Comparison of ENCODE assay signal across 8 cellular contexts in genomic region chr1:7940745-7941436, GRCh38. TPM values are rescaled to one million over a fixed set of nuclear protein-coding genes. Genes with fewer than 3 reads are reported as not detected.
A peak's percentile ranks its signal among the peaks of the same experiment; 100 is the strongest.
DNase-seq lines count a peak whose midpoint lies in the region; ATAC-seq and TF ChIP-seq lines count a peak whose summit lies in the region.

Gene TNFRSF9 (minus strand): TSS chr1:7940839. CDS start chr1:7939994, 845 bp downstream.

- H3K9me3 ChIP-seq in neural progenitor cell (ENCODE audit: low read depth) = no peaks in the 10 kb centered on the region

- H3K27ac Mint-ChIP-seq in activated naive CD4-positive, alpha-beta T cell treated with anti-CD3 and anti-CD28 coated beads, Interleukin-2, amount 50 U/mL, for 72 hours = peak within 1 kb of the TSS; percentile 40 to 94
- no peak within 1 kb of the TSS for H3K27ac Mint-ChIP-seq in neural progenitor cell

- H3K79me2 ChIP-seq in neural progenitor cell (ENCODE audit: low read depth) = no peaks in the 10 kb centered on the region

- TF ChIP-seq CTCF in neural progenitor cell (IDR thresholded peaks at IDR 0.05) = no peak

- H3K4me3 ChIP-seq in neural progenitor cell = no peak within 1 kb of the TSS

- peaks cover 20 to 44% of the 10 kb centered on the region in 2 donors for H3K36me3 Mint-ChIP-seq in activated naive CD4-positive, alpha-beta T cell treated with anti-CD3 and anti-CD28 coated beads, Interleukin-2, amount 50 U/mL, for 72 hours
- H3K36me3 Mint-ChIP-seq in neural progenitor cell = no peaks in the 10 kb centered on the region

- peaks cover 26% of the 10 kb centered on the region for H3K27me3 Mint-ChIP-seq in neural progenitor cell (ENCODE audit: insufficient read depth, low read depth)

- no peak within 1 kb of the TSS for H2AFZ ChIP-seq in neural progenitor cell (replicated peaks)

- H3K27me3 ChIP-seq in neural progenitor cell = peaks cover 66% of the 10 kb centered on the region

- H3F3A ChIP-seq in neural progenitor cell (ENCODE audit: low read depth) = no peaks in the 10 kb centered on the region

- no peak within 1 kb of the TSS for H3K4me2 ChIP-seq in neural progenitor cell

- peaks cover 8% of the 10 kb centered on the region for H3K4me1 Mint-ChIP-seq in neural progenitor cell

- no peak within 1 kb of the TSS for H3K9ac ChIP-seq in neural progenitor cell

- H3K9me3 Mint-ChIP-seq in activated naive CD4-positive, alpha-beta T cell treated with anti-CD3 and anti-CD28 coated beads, Interleukin-2, amount 50 U/mL, for 72 hours = peaks cover 3 to 6% of the 10 kb centered on the region in 2 donors
- H3K9me3 Mint-ChIP-seq in neural progenitor cell = no peaks in the 10 kb centered on the region

- H4K20me1 ChIP-seq in neural progenitor cell (ENCODE audit: low read depth) = no peaks in the 10 kb centered on the region

- H3K27ac ChIP-seq in neural progenitor cell = no peak within 1 kb of the TSS

- no peaks in the 10 kb centered on the region for H3K4me1 ChIP-seq in neural progenitor cell

- DNase-seq in Daoy (ENCODE audit: low read depth) = peak; percentile 91
- peak; percentile 70 to 83 for DNase-seq in activated naive CD4-positive, alpha-beta T cell treated with anti-CD3 and anti-CD28 coated beads, Interleukin-2, amount 50 U/mL, for 72 hours (ENCODE audit: low spot score in 2 of 2)
- DNase-seq in neural progenitor cell (ENCODE audit: low spot score) = no peak
- DNase-seq in HT-29 (ENCODE audit: low spot score) = no peak
- no peak for DNase-seq in D341Med (ENCODE audit: low spot score)

- H3K36me3 ChIP-seq in neural progenitor cell = no peaks in the 10 kb centered on the region

- peak within 1 kb of the TSS; percentile 7 for H3K4me3 Mint-ChIP-seq in neural progenitor cell

- ATAC-seq in SK-N-SH treated with all-trans-retinoic acid at 6 μM for 48 hours (peak; percentile 75), HG02973 (IDR thresholded peaks at IDR 0.05; ENCODE audit: unreplicated experiment) (no peak), HG02678 (IDR thresholded peaks at IDR 0.05; ENCODE audit: unreplicated experiment) (no peak)
- ATAC-seq in activated naive CD4-positive, alpha-beta T cell treated with anti-CD3 and anti-CD28 coated beads, Interleukin-2, amount 50 U/mL, for 72 hours = peak; percentile 90 to 94

TF ChIP-seq in SK-N-SH treated with all-trans-retinoic acid at 6 μM for 48 hours, 23 proteins besides CTCF, POLR2A, EP300 and RAD21:
- TF ChIP-seq, protein P1, sequence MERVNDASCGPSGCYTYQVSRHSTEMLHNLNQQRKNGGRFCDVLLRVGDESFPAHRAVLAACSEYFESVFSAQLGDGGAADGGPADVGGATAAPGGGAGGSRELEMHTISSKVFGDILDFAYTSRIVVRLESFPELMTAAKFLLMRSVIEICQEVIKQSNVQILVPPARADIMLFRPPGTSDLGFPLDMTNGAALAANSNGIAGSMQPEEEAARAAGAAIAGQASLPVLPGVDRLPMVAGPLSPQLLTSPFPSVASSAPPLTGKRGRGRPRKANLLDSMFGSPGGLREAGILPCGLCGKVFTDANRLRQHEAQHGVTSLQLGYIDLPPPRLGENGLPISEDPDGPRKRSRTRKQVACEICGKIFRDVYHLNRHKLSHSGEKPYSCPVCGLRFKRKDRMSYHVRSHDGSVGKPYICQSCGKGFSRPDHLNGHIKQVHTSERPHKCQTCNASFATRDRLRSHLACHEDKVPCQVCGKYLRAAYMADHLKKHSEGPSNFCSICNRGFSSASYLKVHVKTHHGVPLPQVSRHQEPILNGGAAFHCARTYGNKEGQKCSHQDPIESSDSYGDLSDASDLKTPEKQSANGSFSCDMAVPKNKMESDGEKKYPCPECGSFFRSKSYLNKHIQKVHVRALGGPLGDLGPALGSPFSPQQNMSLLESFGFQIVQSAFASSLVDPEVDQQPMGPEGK (CRISPR knock-in tag; IDR thresholded peaks at IDR 0.05; ENCODE audit: borderline replicate concordance) = no peak
- TF ChIP-seq TCF4 (CRISPR knock-in tag; IDR thresholded peaks at IDR 0.05; ENCODE audit: borderline replicate concordance) (no peak), ZNF70 (CRISPR knock-in tag; IDR thresholded peaks at IDR 0.05) (no peak), GLIS3 (CRISPR knock-in tag; IDR thresholded peaks at IDR 0.05) (no peak), ARNTL (CRISPR knock-in tag; IDR thresholded peaks at IDR 0.05; ENCODE audit: borderline replicate concordance, low read depth) (no peak), RARB (CRISPR knock-in tag; IDR thresholded peaks at IDR 0.05) (no peak), ISL1 (CRISPR knock-in tag; IDR thresholded peaks at IDR 0.05) (no peak), ZFP3 (CRISPR knock-in tag; IDR thresholded peaks at IDR 0.05) (no peak), CSDC2 (CRISPR knock-in tag; IDR thresholded peaks at IDR 0.05) (no peak), ZFP30 (CRISPR knock-in tag; IDR thresholded peaks at IDR 0.05) (no peak), TSHZ2 (CRISPR knock-in tag; IDR thresholded peaks at IDR 0.05) (no peak), ZNF8 (CRISPR knock-in tag; IDR thresholded peaks at IDR 0.05) (no peak)

RNA-seq across cellular contexts. Expression of gene TNFRSF9, which starts in this region (rescaled TPM):
- total RNA-seq in Daoy (2014; rRNA removed; shearing (Covaris generic)) = 42.9 and 46.9 TPM in 2 replicates
- 10 to 100 TPM; 10.8 to 66.8 TPM for total RNA-seq in activated naive CD4-positive, alpha-beta T cell treated with anti-CD3 and anti-CD28 coated beads, Interleukin-2, amount 50 U/mL, for 72 hours
- not detected in 2 replicates for total RNA-seq in neural progenitor cell (ENCODE audit: low replicate concordance)
- total RNA-seq in HT-29 (2014; rRNA removed; shearing (Covaris generic)) = not detected in 2 replicates

Comparison
In these comparisons a context has a peak if more than half of its experiments do, and no peak if none do; other contexts are left out.
1. RNA of gene TNFRSF9 (total RNA-seq): 10.8 to 66.8 TPM in activated naive CD4-positive, alpha-beta T cell treated with anti-CD3 and anti-CD28 coated beads, Interleukin-2, amount 50 U/mL, for 72 hours and 42.9 to 46.9 TPM in Daoy; not detected in neural progenitor cell and not detected in HT-29; every median in the first group is over 10 times any median in the second.
2. DNase-seq: peak in Daoy (single experiment) and activated naive CD4-positive, alpha-beta T cell treated with anti-CD3 and anti-CD28 coated beads, Interleukin-2, amount 50 U/mL, for 72 hours (2 of 2); none in neural progenitor cell (single experiment), HT-29 (single experiment) and D341Med (single experiment).
3. ATAC-seq: peak in SK-N-SH treated with all-trans-retinoic acid at 6 μM for 48 hours (single experiment) and activated naive CD4-positive, alpha-beta T cell treated with anti-CD3 and anti-CD28 coated beads, Interleukin-2, amount 50 U/mL, for 72 hours (2 of 2); none in HG02973 (single experiment) and HG02678 (single experiment).